Comparison of ENCODE assay signal across 14 cellular contexts in genomic region chr6:5981274-5982026, GRCh38. TPM values are rescaled to one million over a fixed set of nuclear protein-coding genes. Genes with fewer than 3 reads are reported as not detected.
DNase-seq lines count a peak whose midpoint lies in the region; ATAC-seq and TF ChIP-seq lines count a peak whose summit lies in the region.
"Had no signal": no experiment of that assay in that cellular context is flagged by ENCODE, and none has a peak within 500 bp of the region (broad histone marks: within the 10 kb centered on the region; RNA-seq: fewer than 3 reads in every experiment).

No MANE protein-coding gene starts in this region.

- 19% methylated on average over 6 of the region's 6 CpGs for WGBS in SK-N-SH (ENCODE audit: low lambda C conversion rate)
- 13 to 35% (median 28%) methylated on average over 6 of the region's 6 CpGs for WGBS in ovary, 3 donors

- H3K9me2 ChIP-seq in SK-N-SH: no peaks in the 10 kb centered on the region

- H3K4me3 ChIP-seq in SK-N-SH (ENCODE audit: low read depth in 2 of 2, low read length in 1 of 2): no peak overlapping the region
- no peak overlapping the region for H3K4me3 ChIP-seq in ovary
- H3K4me3 ChIP-seq: cardiac muscle cell had no signal

- H3K4me2 ChIP-seq in SK-N-SH: no peak overlapping the region

- no peak for TF ChIP-seq POLR2A in ovary (IDR thresholded peaks at IDR 0.05)

- peaks cover 0 to 5% of the 10 kb centered on the region in 2 experiments; a peak in 1 of 4 replicates for H3K4me1 ChIP-seq in SK-N-SH (ENCODE audit: control insufficient read depth in 1 of 2, insufficient read depth in 2 of 2, low read depth in 1 of 2, low read length in 1 of 2)
- no peaks in the 10 kb centered on the region for H3K4me1 ChIP-seq in foreskin keratinocyte
- no peaks in the 10 kb centered on the region for H3K4me1 ChIP-seq in ovary (ENCODE audit: insufficient read depth)

- intact Hi-C loops in ovary (cut with DNase I): no loop called here

- in situ Hi-C loops in ACHN (cut with HindIII; ENCODE audit: low pct_ligation_motif_present, low pct_unique_long_range_greater_than_20kb, low sequenced_read_pairs): no loop called here

- ATAC-seq in foreskin keratinocyte (peak; percentile 50), GM21723 (IDR thresholded peaks at IDR 0.05; ENCODE audit: unreplicated experiment) (no peak), GM21526 (IDR thresholded peaks at IDR 0.05; ENCODE audit: low FRiP score, unreplicated experiment) (no peak)

- POLR2A ChIA-PET in SK-N-SH (lab: Yijun Ruan, JAX): no interaction called here

- DNase-seq in ACHN (peak; percentile 59), EL (peak; percentile 82), SK-N-SH (no peak), foreskin keratinocyte (peak in 1 of 2 donors; percentile 30), midbrain (lab: John Stamatoyannopoulos, UW) (no peak), ovary (no peak)
- DNase-seq: glutamatergic neuron, HCEC 1CT, posterior cingulate gyrus had no signal

- CTCF ChIA-PET in SK-N-SH (lab: Yijun Ruan, JAX): interaction anchor here (2.1 kb wide), 1 partner anchor 510 kb away, joined by 5 read pairs; no protein-coding TSS in a partner anchor

- no peaks in the 10 kb centered on the region for H4K20me1 ChIP-seq in SK-N-SH (ENCODE audit: insufficient read depth)

- H3K79me2 ChIP-seq in SK-N-SH (ENCODE audit: insufficient read depth): no peaks in the 10 kb centered on the region

- TF ChIP-seq RAD21 in SK-N-SH (IDR thresholded peaks at IDR 0.05; ENCODE audit: low read length): no peak

- peaks cover 10% of the 10 kb centered on the region for H3F3A ChIP-seq in SK-N-SH (replicated peaks; ENCODE audit: insufficient read depth)

- no peaks in the 10 kb centered on the region for H3K36me3 ChIP-seq in SK-N-SH (replicated peaks in 1 of 2; ENCODE audit: control insufficient read depth in 1 of 2, insufficient read depth in 2 of 2, low read length in 1 of 2)
- no peaks in the 10 kb centered on the region for H3K36me3 ChIP-seq in ovary
- H3K36me3 ChIP-seq: cardiac muscle cell had no signal

- H3K27ac ChIP-seq in SK-N-SH (ENCODE audit: low read depth in 2 of 2, low read length in 1 of 2) (no peak overlapping the region), foreskin keratinocyte (no peak overlapping the region), ovary (no peak overlapping the region)
- H3K27ac ChIP-seq: C4-2B, cardiac muscle cell, HL-60 had no signal

- H3K27me3 ChIP-seq in SK-N-SH (ENCODE audit: insufficient read depth) (peaks cover 22% of the 10 kb centered on the region; the same call in 1 of the 2 replicates), foreskin keratinocyte (peaks cover 7% of the 10 kb centered on the region), ovary (no peaks in the 10 kb centered on the region)

- TF ChIP-seq CTCF in SK-N-SH (IDR thresholded peaks at IDR 0.05): no peak
- TF ChIP-seq CTCF in foreskin keratinocyte (conservative IDR thresholded peaks at IDR 0.05): no peak
- TF ChIP-seq CTCF in ovary (IDR thresholded peaks at IDR 0.05): no peak

- no peaks in the 10 kb centered on the region for H3K9me3 ChIP-seq in SK-N-SH
- no peaks in the 10 kb centered on the region for H3K9me3 ChIP-seq in ovary

- TF ChIP-seq EP300 in SK-N-SH (IDR thresholded peaks at IDR 0.05; ENCODE audit: borderline replicate concordance in 1 of 2, low read depth in 1 of 2, low read length in 1 of 2) (no peak), ovary (IDR thresholded peaks at IDR 0.05) (no peak)

- no peak overlapping the region for H2AFZ ChIP-seq in SK-N-SH (ENCODE audit: low read depth)

- H3K9ac ChIP-seq in SK-N-SH: no peak overlapping the region

TF ChIP-seq in SK-N-SH, 30 proteins besides CTCF, POLR2A, EP300 and RAD21:
- TF ChIP-seq RXRA (IDR thresholded peaks at IDR 0.05; ENCODE audit: borderline replicate concordance, low read depth) (peak; percentile 69; the same call in 1 of the 2 replicates), MEF2A (IDR thresholded peaks at IDR 0.05; ENCODE audit: borderline replicate concordance, low read depth) (peak; percentile 69), NFIC (IDR thresholded peaks at IDR 0.05; ENCODE audit: borderline replicate concordance) (peak; percentile 96), FOSL2 (IDR thresholded peaks at IDR 0.05; ENCODE audit: borderline replicate concordance, low read depth) (peak; percentile 44; the same call in 1 of the 2 replicates), YY1 (IDR thresholded peaks at IDR 0.05; ENCODE audit: low read depth) (peak; percentile 29; the same call in 1 of the 2 replicates), IRF3 (IDR thresholded peaks at IDR 0.05; ENCODE audit: low read depth, low read length) (no peak), GATA2 (CRISPR knock-in tag; IDR thresholded peaks at IDR 0.05) (no peak), TCF12 (IDR thresholded peaks at IDR 0.05) (peak; percentile 66), MAX (IDR thresholded peaks at IDR 0.05; ENCODE audit: low read depth) (0 out of 2 replicates have a peak, but pooled peaks have one; percentile 11), JUND (IDR thresholded peaks at IDR 0.05) (peak; percentile 45)
- TF ChIP-seq, protein P1, sequence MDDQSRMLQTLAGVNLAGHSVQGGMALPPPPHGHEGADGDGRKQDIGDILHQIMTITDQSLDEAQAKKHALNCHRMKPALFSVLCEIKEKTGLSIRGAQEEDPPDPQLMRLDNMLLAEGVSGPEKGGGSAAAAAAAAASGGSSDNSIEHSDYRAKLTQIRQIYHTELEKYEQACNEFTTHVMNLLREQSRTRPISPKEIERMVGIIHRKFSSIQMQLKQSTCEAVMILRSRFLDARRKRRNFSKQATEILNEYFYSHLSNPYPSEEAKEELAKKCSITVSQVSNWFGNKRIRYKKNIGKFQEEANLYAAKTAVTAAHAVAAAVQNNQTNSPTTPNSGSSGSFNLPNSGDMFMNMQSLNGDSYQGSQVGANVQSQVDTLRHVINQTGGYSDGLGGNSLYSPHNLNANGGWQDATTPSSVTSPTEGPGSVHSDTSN (IDR thresholded peaks at IDR 0.05): 0 out of 2 replicates have a peak, but pooled peaks have one; percentile 13

RNA-seq across cellular contexts. Expression of gene NRN1, which starts 25.3 kb away (rescaled TPM):
- polyA plus RNA-seq in SK-N-SH (2012; rRNA removed) (8.5 and 8.9 TPM in 2 replicates), foreskin keratinocyte (not detected in 2 replicates), ovary (10 to 100 TPM in 1 of 2 donors, 1 to 10 TPM in 1; 9.4 to 31.9 TPM)
- 10.5 and 10.9 TPM in 2 replicates for polyA plus RNA-seq in SK-N-SH (2012; cell fraction: cytosol; rRNA removed)
- polyA plus RNA-seq in SK-N-SH (2012; cell fraction: nucleus; rRNA removed): 9.7 and 10.7 TPM in 2 replicates
- total RNA-seq in foreskin keratinocyte (not detected in 2 replicates), ovary (1 to 10 TPM; 1.8 to 9.6 (median 4.0) TPM)

Comparison
In these comparisons a context has a peak if more than half of its experiments do, and no peak if none do; other contexts are left out.
1. DNase-seq: peak in ACHN (single experiment) and EL (single experiment); none in SK-N-SH (single experiment), midbrain (single experiment) and ovary (0 of 5).